In genomic region chr17:40999583-40999982, GRCh38 we compare ENCODE assay signal across 20 cellular contexts. TPM values are rescaled to one million over a fixed set of nuclear protein-coding genes. Genes with fewer than 3 reads are reported as not detected.
"Had no signal": no experiment of that assay in that cellular context is flagged by ENCODE, and none has a peak within 500 bp of the region (broad histone marks: within the 10 kb centered on the region; RNA-seq: fewer than 3 reads in every experiment).

TSS of gene KRTAP3-2 (minus strand) at chr17:40999906. CDS start at chr17:40999853, 53 bp downstream.

RNA-seq across cellular contexts. Expression of gene KRTAP3-2, which starts in this region (rescaled TPM):
- total RNA-seq: hepatocyte; kidney epithelial cell; left ventricle myocardium inferior; lung; mesothelial cell of epicardium; mononuclear cell; naive thymus-derived CD4-positive, alpha-beta T cell; natural killer cell treated with Interleukin-12 subunit alpha and Interleukin-12 subunit beta and Interleukin-15 and Interleukin-18, amount 100 ng/mL, for 72 hours; osteoblast; pancreas; posterior vena cava; psoas muscle; sigmoid colon; spleen; subcutaneous adipose tissue; thoracic aorta; ureter; vagina had no signal
- polyA plus RNA-seq: hepatocyte; naive thymus-derived CD4-positive, alpha-beta T cell; neural cell; pancreas; psoas muscle; sigmoid colon; small intestine; spleen had no signal
